In the genomic region with DNA sequence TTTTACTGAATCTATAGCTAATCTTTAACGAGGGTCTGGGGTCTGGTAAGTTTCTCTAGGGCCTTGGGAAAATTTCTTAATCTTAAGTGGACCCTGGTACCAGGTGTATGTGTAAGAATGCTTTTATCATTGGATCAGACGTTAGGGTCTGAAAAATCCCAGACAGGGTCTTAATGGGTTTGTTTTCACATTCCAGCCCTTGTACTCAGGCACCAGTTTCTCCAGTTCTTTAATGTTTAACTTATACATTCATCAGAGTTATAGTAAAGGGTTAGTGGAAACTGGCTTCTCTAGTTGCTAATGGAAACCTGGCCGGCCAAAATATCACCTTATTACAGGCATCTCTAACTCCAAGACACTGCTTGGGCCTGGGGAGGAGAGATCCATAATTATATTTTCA, we compare ENCODE assay signal across 26 cellular contexts. TPM values are rescaled to one million over a fixed set of nuclear protein-coding genes. Genes with fewer than 3 reads are reported as not detected.
"Had no signal": no experiment of that assay in that cellular context is flagged by ENCODE, and none has a peak within 500 bp of the region (broad histone marks: within the 10 kb centered on the region; RNA-seq: fewer than 3 reads in every experiment).

No MANE protein-coding gene starts in this region.

- H3K4me3 ChIP-seq: cardiac muscle cell, esophagus squamous epithelium, gastroesophageal sphincter, left ventricle myocardium inferior, lower lobe of right lung, right lobe of liver, testis, tibial nerve had no signal

- H3K4me1 ChIP-seq: esophagus squamous epithelium, gastroesophageal sphincter, left ventricle myocardium inferior, lower lobe of right lung, right lobe of liver, testis, tibial nerve had no signal

- H3K27ac Mint-ChIP-seq: dendritic cell treated with granulocyte-macrophage colony-stimulating factor and Interleukin-4, amounts not matched to agents 40 ng/mL and 50 ng/mL, for 4 days; effector memory CD8-positive, alpha-beta T cell; memory B cell; naive thymus-derived CD8-positive, alpha-beta T cell; stimulated activated effector memory CD8-positive, alpha-beta T cell treated with anti-CD3 and anti-CD28 coated beads, Interleukin-12 subunit alpha, Interleukin-12 subunit beta, amount 100 ng/mL, for 72 hours; stimulated activated naive CD8-positive, alpha-beta T cell treated with anti-CD3 and anti-CD28 coated beads, Interleukin-15, Interleukin-2, amounts not matched to agents 100 ng/mL and 50 ng/mL, for 24 hours had no signal

- H3K36me3 Mint-ChIP-seq: memory B cell; naive thymus-derived CD8-positive, alpha-beta T cell; stimulated activated effector memory CD8-positive, alpha-beta T cell treated with anti-CD3 and anti-CD28 coated beads, Interleukin-12 subunit alpha, Interleukin-12 subunit beta, amount 100 ng/mL, for 72 hours had no signal

- H3K9me3 Mint-ChIP-seq: dendritic cell treated with granulocyte-macrophage colony-stimulating factor and Interleukin-4, amounts not matched to agents 40 ng/mL and 50 ng/mL, for 4 days; effector memory CD8-positive, alpha-beta T cell; neural crest cell; stimulated activated naive CD8-positive, alpha-beta T cell treated with anti-CD3 and anti-CD28 coated beads, Interleukin-15, Interleukin-2, amounts not matched to agents 100 ng/mL and 50 ng/mL, for 24 hours had no signal

- H3K4me3 Mint-ChIP-seq: dendritic cell treated with granulocyte-macrophage colony-stimulating factor and Interleukin-4, amounts not matched to agents 40 ng/mL and 50 ng/mL, for 4 days; effector memory CD8-positive, alpha-beta T cell; memory B cell; naive thymus-derived CD8-positive, alpha-beta T cell; neural crest cell; stimulated activated effector memory CD8-positive, alpha-beta T cell treated with anti-CD3 and anti-CD28 coated beads, Interleukin-12 subunit alpha, Interleukin-12 subunit beta, amount 100 ng/mL, for 72 hours; stimulated activated naive CD8-positive, alpha-beta T cell treated with anti-CD3 and anti-CD28 coated beads, Interleukin-15, Interleukin-2, amounts not matched to agents 100 ng/mL and 50 ng/mL, for 24 hours had no signal

- H3K36me3 ChIP-seq: cardiac muscle cell, esophagus squamous epithelium, gastroesophageal sphincter, left ventricle myocardium inferior, lower lobe of right lung, right lobe of liver, tibial nerve had no signal

- H3K4me1 Mint-ChIP-seq: memory B cell; naive thymus-derived CD8-positive, alpha-beta T cell; neural crest cell; stimulated activated effector memory CD8-positive, alpha-beta T cell treated with anti-CD3 and anti-CD28 coated beads, Interleukin-12 subunit alpha, Interleukin-12 subunit beta, amount 100 ng/mL, for 72 hours had no signal

- ATAC-seq: effector memory CD8-positive, alpha-beta T cell; gastroesophageal sphincter; lower lobe of right lung; naive thymus-derived CD8-positive, alpha-beta T cell; right lobe of liver; stimulated activated effector memory CD8-positive, alpha-beta T cell treated with anti-CD3 and anti-CD28 coated beads, Interleukin-12 subunit alpha, Interleukin-12 subunit beta, amount 100 ng/mL, for 72 hours had no signal

- H3K27me3 ChIP-seq: cardiac muscle cell, esophagus squamous epithelium, gastroesophageal sphincter, testis, tibial nerve had no signal

- H3K27ac ChIP-seq: cardiac muscle cell, epithelial cell of prostate, esophagus squamous epithelium, gastroesophageal sphincter, left ventricle myocardium inferior, lower lobe of right lung, right lobe of liver, testis, tibial nerve had no signal

- DNase-seq: effector memory CD8-positive, alpha-beta T cell; esophagus squamous epithelium; foreskin fibroblast; head of caudate nucleus; hippocampal formation; left ventricle myocardium inferior; lower lobe of right lung; naive thymus-derived CD8-positive, alpha-beta T cell; posterior cingulate gyrus; right lobe of liver; stimulated activated CD4-positive, alpha-beta T cell treated with anti-CD3 and anti-CD28 coated beads, Interleukin-4, amount 100 ng/mL, for 1 hour; stimulated activated CD8-positive, alpha-beta memory T cell treated with anti-CD3 and anti-CD28 coated beads, Interleukin-4, amount 100 ng/mL, for 48 hours; testis had no signal

- H3K9me3 ChIP-seq: esophagus squamous epithelium, gastroesophageal sphincter, left ventricle myocardium inferior, lower lobe of right lung, right lobe of liver, testis, tibial nerve had no signal

- H3K27me3 Mint-ChIP-seq: effector memory CD8-positive, alpha-beta T cell; memory B cell; naive thymus-derived CD8-positive, alpha-beta T cell; stimulated activated naive CD8-positive, alpha-beta T cell treated with anti-CD3 and anti-CD28 coated beads, Interleukin-15, Interleukin-2, amounts not matched to agents 100 ng/mL and 50 ng/mL, for 24 hours had no signal

RNA-seq across cellular contexts. Expression of a gene that starts 11.7 kb away (rescaled TPM):
- total RNA-seq: cardiac muscle cell; esophagus squamous epithelium; gastroesophageal sphincter; left ventricle myocardium inferior; lower lobe of right lung; mononuclear cell; naive thymus-derived CD8-positive, alpha-beta T cell; neural crest cell; osteocyte; right lobe of liver; subcutaneous adipose tissue; tibial nerve; ureter had no signal
- polyA plus RNA-seq: cardiac muscle cell; naive thymus-derived CD8-positive, alpha-beta T cell had no signal
